In the genomic region with DNA sequence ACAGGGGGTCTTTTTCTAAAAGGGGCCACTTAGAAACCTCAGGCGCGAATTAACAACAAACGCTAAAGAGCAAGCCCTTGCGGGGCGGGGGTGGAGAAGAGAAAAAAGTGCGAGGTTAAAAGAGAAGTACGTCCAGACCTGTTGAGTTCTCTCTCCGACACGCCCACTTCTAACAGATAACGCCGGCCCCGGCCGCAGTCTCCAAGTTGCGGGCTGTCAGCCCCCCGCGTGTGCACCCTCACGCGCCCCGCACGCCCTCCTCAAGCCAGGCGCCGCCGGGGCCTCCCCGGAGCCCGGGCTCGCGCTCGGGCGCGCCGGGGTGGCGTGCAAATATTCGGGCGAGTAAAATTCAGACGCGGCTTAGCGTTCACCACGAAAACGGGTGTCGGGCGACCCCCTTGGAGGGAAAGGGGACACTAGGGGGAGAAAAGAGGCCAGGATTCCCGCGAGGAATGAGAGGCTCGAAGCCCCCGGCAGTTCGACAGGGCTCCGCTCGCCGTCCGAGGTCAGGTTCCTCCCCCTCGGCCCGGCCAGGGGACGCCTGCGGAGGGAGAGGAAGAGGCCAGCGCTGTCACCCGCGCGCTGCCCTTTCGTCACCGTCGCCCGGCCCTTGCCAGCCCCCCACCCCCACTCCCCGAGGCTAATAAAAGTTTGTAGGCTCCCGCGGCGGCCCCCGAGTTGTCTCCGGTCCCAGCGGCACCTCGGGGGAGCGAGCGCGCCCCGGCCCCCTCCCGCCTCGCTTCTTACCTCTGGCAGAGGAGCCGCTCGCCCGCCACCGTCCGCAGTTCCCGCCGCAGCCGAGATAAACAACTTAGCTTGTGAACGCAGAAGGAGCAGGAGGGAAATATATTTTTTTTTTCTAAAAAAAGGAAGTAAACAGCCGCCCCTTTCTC, we compare ENCODE assay signal across 8 cellular contexts. TPM values are rescaled to one million over a fixed set of nuclear protein-coding genes. Genes with fewer than 3 reads are reported as not detected.
DNase-seq lines count a peak whose midpoint lies in the region; ATAC-seq and TF ChIP-seq lines count a peak whose summit lies in the region.

No MANE protein-coding gene starts in this region.

- peak overlapping the region; percentile 78 for H3K9ac ChIP-seq in Karpas-422 (ENCODE audit: low read length)

- peak overlapping the region; percentile 87 for H3K4me2 ChIP-seq in Karpas-422 (ENCODE audit: low read depth, low read length, poor library complexity, severe bottlenecking)

- DNase-seq in Daoy (ENCODE audit: low read depth) (peak; percentile 60), Karpas-422 (peak; percentile 90), T1000 (lab: John Stamatoyannopoulos, UW) (peak; percentile 37), astrocyte of the spinal cord (ENCODE audit: low read depth, low spot score) (peak; percentile 68), iPS DF 6.9 (ENCODE audit: low read depth, low spot score) (no peak), retinal pigment epithelial cell (ENCODE audit: low read depth) (no peak), middle frontal gyrus (ENCODE audit: extremely low spot score, low spot score) (no peak)

- H3K27me3 ChIP-seq in Karpas-422 (ENCODE audit: low read length) (no peaks in the 10 kb centered on the region), iPS DF 6.9 (ENCODE audit: control insufficient read depth, insufficient read depth, low read length) (peaks cover 9% of the 10 kb centered on the region)

- no CpG with 5 or more reads among the region's 86 CpGs for WGBS in iPS DF 6.9 (ENCODE audit: insufficient coverage, insufficient read length)

- no peaks in the 10 kb centered on the region for H3K9me2 ChIP-seq in Karpas-422 (replicated peaks; ENCODE audit: insufficient read depth, low read length)

- no peak overlapping the region for H2AFZ ChIP-seq in Karpas-422 (ENCODE audit: low read length)

- H3K9me3 ChIP-seq in Karpas-422 (ENCODE audit: low read length) = no peaks in the 10 kb centered on the region
- H3K9me3 ChIP-seq in iPS DF 6.9 (ENCODE audit: control insufficient read depth, insufficient read depth, low read length) = no peaks in the 10 kb centered on the region

- peak overlapping the region; percentile 92 for H3K27ac ChIP-seq in Karpas-422 (ENCODE audit: low read length)
- no peak overlapping the region for H3K27ac ChIP-seq in iPS DF 6.9 (ENCODE audit: low read length)

- no peak for ATAC-seq in GM21619 (IDR thresholded peaks at IDR 0.05; ENCODE audit: unreplicated experiment)

- peak; percentile 2 for TF ChIP-seq CTCF in astrocyte of the spinal cord (IDR thresholded peaks at IDR 0.05; ENCODE audit: low read depth, low read length)
- TF ChIP-seq CTCF in retinal pigment epithelial cell (conservative IDR thresholded peaks at IDR 0.05; ENCODE audit: low read depth, low read length) = no peak

- in situ Hi-C loops in astrocyte of the spinal cord (cut with HindIII; ENCODE audit: low sequenced_read_pairs) = no loop called here

- H3K4me1 ChIP-seq in Karpas-422 (ENCODE audit: low read length) (peaks cover 34% of the 10 kb centered on the region), iPS DF 6.9 (ENCODE audit: control insufficient read depth, insufficient read depth, low read length) (peaks cover 2% of the 10 kb centered on the region; the same call in 1 of the 2 replicates)

- H3K36me3 ChIP-seq in Karpas-422 (ENCODE audit: insufficient read depth, low read length) (peaks cover 30% of the 10 kb centered on the region), iPS DF 6.9 (ENCODE audit: control insufficient read depth, insufficient read depth, low read length) (no peaks in the 10 kb centered on the region)

- H4K20me1 ChIP-seq in Karpas-422 (ENCODE audit: insufficient read depth, low read depth, low read length) = no peaks in the 10 kb centered on the region; the same call in 1 of the 2 replicates

- H3K79me2 ChIP-seq in Karpas-422 (ENCODE audit: low read length) = peaks cover 70% of the 10 kb centered on the region

- peak overlapping the region; percentile 68 for H3K4me3 ChIP-seq in Karpas-422 (ENCODE audit: low read length)
- peak overlapping the region; percentile 84 for H3K4me3 ChIP-seq in astrocyte of the spinal cord (ENCODE audit: low read depth, low read length)
- H3K4me3 ChIP-seq in iPS DF 6.9 (ENCODE audit: low read length) = peak overlapping the region; percentile 70
- H3K4me3 ChIP-seq in retinal pigment epithelial cell (ENCODE audit: low read length) = peak overlapping the region; percentile 58

RNA-seq across cellular contexts. Expression of gene NR3C1, which starts 0.8 kb away (rescaled TPM):
- total RNA-seq in Daoy (2014; rRNA removed; shearing (Covaris generic)) = 74.7 and 75.7 TPM in 2 replicates
- 189 and 364 TPM in 2 replicates for total RNA-seq in Karpas-422 (2014; rRNA removed; shearing (Covaris generic); ENCODE audit: low replicate concordance)

Comparison
In these comparisons a context has a peak if more than half of its experiments do, and no peak if none do; other contexts are left out.
1. DNase-seq: peak in Daoy (single experiment), Karpas-422 (single experiment), T1000 (single experiment) and astrocyte of the spinal cord (single experiment); none in iPS DF 6.9 (single experiment), retinal pigment epithelial cell (single experiment) and middle frontal gyrus (single experiment).
2. Peak in every context shown above with its lines, with median percentiles within 50 percentile points of each other: H3K4me3 ChIP-seq.